Comparison of ENCODE assay signal across 8 cellular contexts in genomic region chr7:130734525-130735272, GRCh38. TPM values are rescaled to one million over a fixed set of nuclear protein-coding genes. Genes with fewer than 3 reads are reported as not detected.
DNase-seq lines count a peak whose midpoint lies in the region; ATAC-seq and TF ChIP-seq lines count a peak whose summit lies in the region.

No MANE protein-coding gene starts in this region.

- DNase-seq in SK-N-SH (peak; percentile 41), OCI-LY7 (ENCODE audit: low spot score) (no peak), esophagus muscularis mucosa (ENCODE audit: extremely low spot score) (no peak), renal cortical epithelial cell (ENCODE audit: low read depth) (peak; percentile 4), NCI-H146 treated with DMSO at 0.1 percent for 48 hours (lab: John Stamatoyannopoulos, UW; ENCODE audit: unreplicated experiment) (no peak), NK-92 (lab: John Stamatoyannopoulos, UW; ENCODE audit: unreplicated experiment) (no peak)

- ATAC-seq in SK-N-SH treated with all-trans-retinoic acid at 6 μM for 48 hours (no peak), HG03175 (IDR thresholded peaks at IDR 0.05; ENCODE audit: unreplicated experiment) (no peak)

- intact Hi-C loops in OCI-LY7 (cut with micrococcal nuclease; ENCODE audit: unreplicated experiment), result no loop called here
- intact Hi-C loops in esophagus muscularis mucosa (cut with DNase I), result no loop called here

- TF ChIP-seq CTCF in SK-N-SH (IDR thresholded peaks at IDR 0.05) (no peak), OCI-LY7 (conservative IDR thresholded peaks at IDR 0.05; ENCODE audit: low read length) (no peak), esophagus muscularis mucosa (IDR thresholded peaks at IDR 0.05) (no peak)

- 11% methylated on average over 23 of the region's 23 CpGs for WGBS in SK-N-SH (ENCODE audit: low lambda C conversion rate)
- 12% methylated on average over 23 of the region's 23 CpGs for WGBS in esophagus muscularis mucosa

- POLR2A ChIA-PET in SK-N-SH (lab: Yijun Ruan, JAX) (no interaction called here), OCI-LY7 (lab: Charles Lee) (no interaction called here)

- peaks cover 0 to 8% of the 10 kb centered on the region in 2 experiments; a peak in 2 of 4 replicates for H3K4me1 ChIP-seq in SK-N-SH (ENCODE audit: control insufficient read depth in 1 of 2, insufficient read depth in 2 of 2, low read depth in 1 of 2, low read length in 1 of 2)
- no peaks in the 10 kb centered on the region for H3K4me1 ChIP-seq in OCI-LY7 (ENCODE audit: insufficient read depth, low read length, poor library complexity, severe bottlenecking)
- no peaks in the 10 kb centered on the region for H3K4me1 ChIP-seq in esophagus muscularis mucosa

- no peaks in the 10 kb centered on the region for H3K79me2 ChIP-seq in SK-N-SH (ENCODE audit: insufficient read depth)
- no peaks in the 10 kb centered on the region for H3K79me2 ChIP-seq in OCI-LY7 (ENCODE audit: insufficient read depth, low read depth, low read length)

- BruUV-seq in OCI-LY7 (replicated peaks; lab: Mats Ljungman, UMichigan), result no TSS peak

- no peak overlapping the region for H3K27ac ChIP-seq in SK-N-SH (ENCODE audit: low read depth in 2 of 2, low read length in 1 of 2)
- no peak overlapping the region for H3K27ac ChIP-seq in OCI-LY7 (ENCODE audit: low read depth, low read length, poor library complexity, severe bottlenecking)
- no peak overlapping the region for H3K27ac ChIP-seq in esophagus muscularis mucosa (replicated peaks in 1 of 4)

- H4K20me1 ChIP-seq in SK-N-SH (ENCODE audit: insufficient read depth) (no peaks in the 10 kb centered on the region), OCI-LY7 (ENCODE audit: insufficient read depth, low read length) (no peaks in the 10 kb centered on the region; the same call in 1 of the 2 replicates)

- peaks cover 4% of the 10 kb centered on the region for H3F3A ChIP-seq in SK-N-SH (replicated peaks; ENCODE audit: insufficient read depth)

- TF ChIP-seq POLR2A in esophagus muscularis mucosa (IDR thresholded peaks at IDR 0.05; ENCODE audit: low read depth), result no peak

- TF ChIP-seq RAD21 in SK-N-SH (IDR thresholded peaks at IDR 0.05; ENCODE audit: low read length), result no peak

- no peaks in the 10 kb centered on the region for H3K9me2 ChIP-seq in SK-N-SH
- H3K9me2 ChIP-seq in OCI-LY7 (ENCODE audit: insufficient read depth, low read length), result no peaks in the 10 kb centered on the region

- no peak overlapping the region for H3K9ac ChIP-seq in SK-N-SH

- CTCF ChIA-PET in SK-N-SH (lab: Yijun Ruan, JAX), result interaction anchor here (1.0 to 1.6 kb wide), 3 partner anchors 8 to 663 kb away, joined by 3 to 7 read pairs (median 3); partner anchors contain the start of gene TMEM209
- CTCF ChIA-PET in OCI-LY7 (lab: Charles Lee; ENCODE audit: unreplicated experiment), result no interaction called here

- H2AFZ ChIP-seq in SK-N-SH (ENCODE audit: low read depth) (peak overlapping the region; percentile 68), OCI-LY7 (ENCODE audit: low read length) (peak overlapping the region; percentile 42; the same call in 1 of the 2 replicates)

- H3K4me2 ChIP-seq in SK-N-SH (peak overlapping the region; percentile 69), OCI-LY7 (ENCODE audit: low read length) (peak overlapping the region; percentile 86)

- H3K9me3 ChIP-seq in SK-N-SH, result no peaks in the 10 kb centered on the region
- H3K9me3 ChIP-seq in OCI-LY7 (ENCODE audit: low read length), result no peaks in the 10 kb centered on the region
- H3K9me3 ChIP-seq in esophagus muscularis mucosa, result peaks cover 15 to 53% (median 42%) of the 10 kb centered on the region in 4 donors

- H3K36me3 ChIP-seq in SK-N-SH (replicated peaks in 1 of 2; ENCODE audit: control insufficient read depth in 1 of 2, insufficient read depth in 2 of 2, low read length in 1 of 2) (no peaks in the 10 kb centered on the region), OCI-LY7 (ENCODE audit: insufficient read depth, low read length) (no peaks in the 10 kb centered on the region), esophagus muscularis mucosa (peaks cover 0 to 8% (median 3%) of the 10 kb centered on the region in 4 donors)

- H3K4me3 ChIP-seq in SK-N-SH (ENCODE audit: low read depth in 2 of 2, low read length in 1 of 2), result peak overlapping the region; percentile 58 to 63
- H3K4me3 ChIP-seq in OCI-LY7 (ENCODE audit: low read depth, low read length, poor library complexity, severe bottlenecking), result peak overlapping the region; percentile 62
- H3K4me3 ChIP-seq in esophagus muscularis mucosa, result peak overlapping the region; percentile 42 to 56 (median 43)

- peaks cover 86% of the 10 kb centered on the region for H3K27me3 ChIP-seq in SK-N-SH (ENCODE audit: insufficient read depth)
- peaks cover 0 to 94% (median 55%) of the 10 kb centered on the region in 4 donors for H3K27me3 ChIP-seq in esophagus muscularis mucosa

- TF ChIP-seq EP300 in SK-N-SH (IDR thresholded peaks at IDR 0.05; ENCODE audit: borderline replicate concordance in 1 of 2, low read depth in 1 of 2, low read length in 1 of 2), result no peak
- TF ChIP-seq EP300 in esophagus muscularis mucosa (IDR thresholded peaks at IDR 0.05), result no peak

TF ChIP-seq in SK-N-SH, 30 proteins besides CTCF, POLR2A, EP300 and RAD21:
- no peak for TF ChIP-seq RCOR1 (IDR thresholded peaks at IDR 0.05; ENCODE audit: low read length)
- 0 out of 2 replicates have a peak, but pooled peaks have one; percentile 26 for TF ChIP-seq YY1 (IDR thresholded peaks at IDR 0.05; ENCODE audit: low read depth)

TF ChIP-seq in SK-N-SH treated with all-trans-retinoic acid at 6 μM for 48 hours, 23 proteins besides CTCF, POLR2A, EP300 and RAD21 (continues in another document):
- no peak for TF ChIP-seq PATZ1 (CRISPR knock-in tag; IDR thresholded peaks at IDR 0.05; ENCODE audit: borderline replicate concordance)
- TF ChIP-seq ZNF565 (CRISPR knock-in tag; conservative IDR thresholded peaks at IDR 0.05; ENCODE audit: low read depth), result no peak
- no peak for TF ChIP-seq TSHZ2 (CRISPR knock-in tag; IDR thresholded peaks at IDR 0.05)
- TF ChIP-seq GLIS3 (CRISPR knock-in tag; IDR thresholded peaks at IDR 0.05), result no peak
- TF ChIP-seq ZNF70 (CRISPR knock-in tag; IDR thresholded peaks at IDR 0.05), result no peak
- TF ChIP-seq TCF4 (CRISPR knock-in tag; IDR thresholded peaks at IDR 0.05; ENCODE audit: borderline replicate concordance), result no peak

RNA-seq across cellular contexts. Expression of gene KLF14, which starts 0.7 kb away (rescaled TPM):
- 0.02 TPM in 1 of 2 replicates, not detected in the other for polyA plus RNA-seq in SK-N-SH (2012; rRNA removed)
- polyA plus RNA-seq in SK-N-SH (2012; cell fraction: cytosol; rRNA removed), result 0.03 TPM in 2 replicates
- polyA plus RNA-seq in SK-N-SH (2012; cell fraction: nucleus; rRNA removed), result 0.02 and 0.05 TPM in 2 replicates
- total RNA-seq in OCI-LY7 (2014; rRNA removed; shearing (Covaris generic)), result not detected in 2 replicates
- total RNA-seq in OCI-LY7 (2022), result not detected in 2 replicates
- total RNA-seq in esophagus muscularis mucosa, result under 1 TPM in 1 of 4 donors, not detected in 3; 0.26 TPM
- total RNA-seq in renal cortical epithelial cell, result 0.05 TPM in 1 of 2 replicates, not detected in the other

RNA-seq across cellular contexts. Expression of gene TSGA13, which starts 48.4 kb away (rescaled TPM):
- not detected in 2 replicates for polyA plus RNA-seq in SK-N-SH (2012; rRNA removed)
- not detected in 2 replicates for polyA plus RNA-seq in SK-N-SH (2012; cell fraction: cytosol; rRNA removed)
- polyA plus RNA-seq in SK-N-SH (2012; cell fraction: nucleus; rRNA removed), result not detected in 2 replicates
- total RNA-seq in OCI-LY7 (2014; rRNA removed; shearing (Covaris generic)), result not detected in 2 replicates
- not detected in 2 replicates for total RNA-seq in OCI-LY7 (2022)
- total RNA-seq in esophagus muscularis mucosa, result not detected
- total RNA-seq in renal cortical epithelial cell, result not detected in 2 replicates

Comparison
In these comparisons a context has a peak if more than half of its experiments do, and no peak if none do; other contexts are left out.
1. DNase-seq: peak in SK-N-SH (single experiment) and renal cortical epithelial cell (single experiment); none in OCI-LY7 (single experiment), esophagus muscularis mucosa (single experiment), NCI-H146 treated with DMSO at 0.1 percent for 48 hours (single experiment) and NK-92 (single experiment).
2. Peak in every context shown above with its lines, with median percentiles within 50 percentile points of each other: H3K4me3 ChIP-seq.